11 cellular contexts compared by ENCODE assay signal in the genomic region with DNA sequence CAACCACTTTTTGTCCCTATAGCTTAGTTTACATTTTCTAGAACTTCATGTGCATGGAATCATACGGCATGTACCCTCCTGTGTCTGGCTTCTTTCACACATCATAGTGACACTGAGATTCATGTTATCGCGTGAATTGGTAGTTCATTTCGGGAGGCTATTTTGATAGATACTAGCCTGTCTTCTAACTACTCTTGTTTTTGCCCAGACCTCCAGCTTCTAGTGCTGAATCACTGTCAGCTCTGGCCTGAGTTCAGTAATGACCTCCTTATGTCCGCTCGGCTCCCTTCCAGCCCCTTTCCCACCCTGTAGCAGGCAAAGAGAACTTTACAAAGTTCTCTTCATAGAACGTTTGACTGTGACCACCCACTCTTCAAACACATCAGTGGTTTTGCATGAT. TPM values are rescaled to one million over a fixed set of nuclear protein-coding genes. Genes with fewer than 3 reads are reported as not detected.
DNase-seq lines count a peak whose midpoint lies in the region; ATAC-seq, FAIRE-seq and TF ChIP-seq lines count a peak whose summit lies in the region.
"Had no signal": no experiment of that assay in that cellular context is flagged by ENCODE, and none has a peak within 500 bp of the region (broad histone marks: within the 10 kb centered on the region; RNA-seq: fewer than 3 reads in every experiment).

No MANE protein-coding gene starts in this region.

- no peak overlapping the region for H3K9ac ChIP-seq in H9 (ENCODE audit: extremely low read depth, insufficient read length, low read length)

- H3K27ac Mint-ChIP-seq in H9, result peak overlapping the region in 2 of 3 experiments; percentile 12 to 76; a peak in 3 of 7 replicates
- H3K27ac Mint-ChIP-seq: natural killer cell treated with Interleukin-12 subunit alpha and Interleukin-12 subunit beta and Interleukin-15 and Interleukin-18, amount 100 ng/mL, for 72 hours had no signal

- H3T11ph ChIP-seq in H9 (ENCODE audit: low read length), result no peak overlapping the region

- H4K8ac ChIP-seq in H9 (replicated peaks; ENCODE audit: insufficient read length, low read depth, low read length), result no peak overlapping the region

- H3K27me3 ChIP-seq in H9 (ENCODE audit: insufficient read depth, low read length) (no peaks in the 10 kb centered on the region), left lung (no peaks in the 10 kb centered on the region)

- peak; percentile 76 for ATAC-seq in sciatic nerve
- no peak for ATAC-seq in left lung
- ATAC-seq: left lobe of liver; natural killer cell treated with Interleukin-12 subunit alpha and Interleukin-12 subunit beta and Interleukin-15 and Interleukin-18, amount 100 ng/mL, for 72 hours had no signal

- no peak overlapping the region for H3K4me3 ChIP-seq in left lung

- no peak overlapping the region for H2AK5ac ChIP-seq in H9 (ENCODE audit: insufficient read length, low read length)

- no peak overlapping the region for H2BK5ac ChIP-seq in H9 (ENCODE audit: insufficient read length, low read length)

- H3K36me3 Mint-ChIP-seq in H9 (ENCODE audit: insufficient read depth in 1 of 3, low read depth in 3 of 3), result peaks cover 15 to 63% (median 62%) of the 10 kb centered on the region in 3 experiments
- H3K36me3 Mint-ChIP-seq: natural killer cell treated with Interleukin-12 subunit alpha and Interleukin-12 subunit beta and Interleukin-15 and Interleukin-18, amount 100 ng/mL, for 72 hours had no signal

- H3K79me2 ChIP-seq in H9 (ENCODE audit: insufficient read depth, low read length), result peaks cover 3% of the 10 kb centered on the region; the same call in 1 of the 2 replicates

- H2BK20ac ChIP-seq in H9 (ENCODE audit: low read depth, low read length, poor library complexity, severe bottlenecking), result no peak overlapping the region

- H3K4me3 Mint-ChIP-seq in H9, result no peak overlapping the region
- H3K4me3 Mint-ChIP-seq: natural killer cell treated with Interleukin-12 subunit alpha and Interleukin-12 subunit beta and Interleukin-15 and Interleukin-18, amount 100 ng/mL, for 72 hours had no signal

- no peak overlapping the region for H3K27ac ChIP-seq in H9 (ENCODE audit: insufficient read length, low read depth, low read length)
- no peak overlapping the region for H3K27ac ChIP-seq in left lung

- H4K5ac ChIP-seq in H9 (ENCODE audit: insufficient read length, low read depth, low read length), result no peak overlapping the region

- no peaks in the 10 kb centered on the region for H3K23me2 ChIP-seq in H9 (ENCODE audit: insufficient read length, low read depth, low read length, poor library complexity, severe bottlenecking)

- no peak overlapping the region for H2BK15ac ChIP-seq in H9 (ENCODE audit: low read depth, low read length)

- no peak for TF ChIP-seq CTCF in H9 (conservative IDR thresholded peaks at IDR 0.05)
- no peak for TF ChIP-seq CTCF in left lung (IDR thresholded peaks at IDR 0.05)

- no peak overlapping the region for H3K14ac ChIP-seq in H9 (ENCODE audit: insufficient read depth, low read length)

- H4K91ac ChIP-seq in H9 (ENCODE audit: insufficient read length, low read depth, low read length), result no peak overlapping the region

- no CpG with 5 or more reads among the region's 7 CpGs for WGBS in H9 (ENCODE audit: extremely low coverage, insufficient read length, low lambda C conversion rate)

- peaks cover 3% of the 10 kb centered on the region for H3K79me1 ChIP-seq in H9 (ENCODE audit: insufficient read depth, low read depth, low read length, poor library complexity, severe bottlenecking)

- no peaks in the 10 kb centered on the region for H3K27me3 Mint-ChIP-seq in H9 (ENCODE audit: low read depth)
- H3K27me3 Mint-ChIP-seq: natural killer cell treated with Interleukin-12 subunit alpha and Interleukin-12 subunit beta and Interleukin-15 and Interleukin-18, amount 100 ng/mL, for 72 hours had no signal

- H4K20me1 ChIP-seq in H9 (ENCODE audit: control insufficient read depth, insufficient read depth, insufficient read length), result no peaks in the 10 kb centered on the region

- FAIRE-seq in GM18507 (lab: Jason Lieb, UNC), result peak; percentile 38

- no peaks in the 10 kb centered on the region for H3K9me3 ChIP-seq in H9 (ENCODE audit: control insufficient read depth, low read depth, low read length)
- no peaks in the 10 kb centered on the region for H3K9me3 ChIP-seq in left lung

- H3K4ac ChIP-seq in H9 (ENCODE audit: low read depth, low read length), result no peak overlapping the region

- no peak overlapping the region for H3K18ac ChIP-seq in H9 (ENCODE audit: insufficient read length, low read depth, low read length)

- H2BK12ac ChIP-seq in H9 (ENCODE audit: insufficient read length, low read depth, low read length), result no peak overlapping the region

- H3K4me1 Mint-ChIP-seq in H9, result peaks cover 8 to 12% of the 10 kb centered on the region in 2 experiments

- intact Hi-C loops in sciatic nerve (cut with DNase I) (no loop called here), left lung (cut with DNase I) (no loop called here)

- H3K56ac ChIP-seq in H9 (ENCODE audit: insufficient read length, low read depth, low read length), result no peak overlapping the region

- H3K36me3 ChIP-seq in left lung, result no peaks in the 10 kb centered on the region

- H3K4me1 ChIP-seq in H9 (ENCODE audit: insufficient read depth, low read length) (no peaks in the 10 kb centered on the region), left lung (no peaks in the 10 kb centered on the region)

- DNase-seq in GM18507 (ENCODE audit: extremely low spot score, insufficient read length, low read depth) (no peak), H9 (no peak), RPMI8226 (peak; percentile 31), sciatic nerve (ENCODE audit: low spot score) (no peak), left lung (no peak), NCI-H2081 (lab: John Stamatoyannopoulos, UW) (no peak)
- DNase-seq in stimulated activated CD4-positive, alpha-beta T cell treated with anti-CD3 and anti-CD28 coated beads, Interleukin-4, amount 100 ng/mL, for 4 hours, result no peak
- DNase-seq: hippocampal formation, T-helper 9 cell had no signal

- no peak overlapping the region for H3K23ac ChIP-seq in H9 (ENCODE audit: insufficient read length, low read depth, low read length)

- no peaks in the 10 kb centered on the region for H3K9me3 Mint-ChIP-seq in H9
- H3K9me3 Mint-ChIP-seq: natural killer cell treated with Interleukin-12 subunit alpha and Interleukin-12 subunit beta and Interleukin-15 and Interleukin-18, amount 100 ng/mL, for 72 hours had no signal

- no peak overlapping the region for H2BK120ac ChIP-seq in H9 (ENCODE audit: low read depth, low read length, poor library complexity, severe bottlenecking)

- no peak overlapping the region for H3K4me2 ChIP-seq in H9 (ENCODE audit: insufficient read depth, insufficient read length, low read length)

- no peak overlapping the region for H2AFZ ChIP-seq in H9 (ENCODE audit: low read length)

RNA-seq across cellular contexts. Expression of gene MYBL2, which starts 14.1 kb away (rescaled TPM):
- total RNA-seq in H9 (2021) (159 and 165 TPM in 2 replicates), sciatic nerve (0.40 TPM), left lung (10 to 100 TPM in 1 of 2 donors, 1 to 10 TPM in 1; 6.1 to 10.5 TPM)

RNA-seq across cellular contexts. Expression of gene GTSF1L, which starts 45.8 kb away (rescaled TPM):
- not detected in 2 replicates for total RNA-seq in H9 (2021)
- not detected for total RNA-seq in sciatic nerve
- not detected for total RNA-seq in left lung
- total RNA-seq: left lobe of liver; natural killer cell treated with Interleukin-12 subunit alpha and Interleukin-12 subunit beta and Interleukin-15 and Interleukin-18, amount 100 ng/mL, for 72 hours had no signal

Comparison
In these comparisons a context has a peak if more than half of its experiments do, and no peak if none do; other contexts are left out.
1. RNA of gene MYBL2, which starts 14.1 kb away (total RNA-seq): 159 to 165 TPM in H9; 6.1 to 10.5 TPM in left lung and 0.40 TPM in sciatic nerve (single experiment); every median in the first group is over 10 times any median in the second.